23 cellular contexts compared by ENCODE assay signal in genomic region chr14:52025952-52026510, GRCh38. TPM values are rescaled to one million over a fixed set of nuclear protein-coding genes. Genes with fewer than 3 reads are reported as not detected.
DNase-seq lines count a peak whose midpoint lies in the region; ATAC-seq, FAIRE-seq and TF ChIP-seq lines count a peak whose summit lies in the region.
"Had no signal": no experiment of that assay in that cellular context is flagged by ENCODE, and none has a peak within 500 bp of the region (broad histone marks: within the 10 kb centered on the region; RNA-seq: fewer than 3 reads in every experiment).

No MANE protein-coding gene starts in this region.

- TF ChIP-seq EP300 in HepG2 (IDR thresholded peaks at IDR 0.05; ENCODE audit: low read depth in 2 of 2, low read length in 2 of 2) (no peak), HepG2 (CRISPR knock-in tag; IDR thresholded peaks at IDR 0.05; ENCODE audit: borderline replicate concordance) (no peak), stomach (IDR thresholded peaks at IDR 0.05) (no peak)

- TF ChIP-seq RAD21 in HepG2 (CRISPR knock-in tag; IDR thresholded peaks at IDR 0.05), result no peak

- H3K9me3 ChIP-seq in HepG2 (ENCODE audit: low read length), result no peaks in the 10 kb centered on the region
- H3K9me3 ChIP-seq in stomach, result no peaks in the 10 kb centered on the region

- H3K36me3 ChIP-seq in HepG2 (replicated peaks in 1 of 2; ENCODE audit: control insufficient read depth in 1 of 2, insufficient read depth in 2 of 2, low read length in 2 of 2) (no peaks in the 10 kb centered on the region), stomach (peaks cover 0 to 14% (median 7%) of the 10 kb centered on the region in 4 donors)
- H3K36me3 ChIP-seq: breast epithelium, neural progenitor cell had no signal

- in situ Hi-C loops in HepG2 (cut with HindIII; ENCODE audit: extremely low pct_ligation_motif_present, low pct_unique_long_range_greater_than_20kb), result no loop called here

- BruUV-seq in HepG2 (replicated peaks; lab: Mats Ljungman, UMichigan), result no TSS peak

- intact Hi-C loops in dorsolateral prefrontal cortex (cut with DNase I), result loop anchor here in 1 of 2 donors (1.0 kb wide), 1 partner anchor 11 kb away; no protein-coding TSS in a partner anchor
- intact Hi-C loops in HepG2 (cut with micrococcal nuclease; ENCODE audit: unreplicated experiment), result no loop called here
- intact Hi-C loops in stomach (cut with DNase I; ENCODE audit: low total_unique reads), result no loop called here

- TF ChIP-seq CTCF in HFF-Myc (IDR thresholded peaks at IDR 0.05; ENCODE audit: low read depth, low read length, missing control alignments) (no peak), dorsolateral prefrontal cortex (IDR thresholded peaks at IDR 0.05 in 54 of 56, conservative IDR thresholded peaks at IDR 0.05 in 2 of 56; ENCODE audit: low read depth in 1 of 56, partially characterized antibody in 56 of 56) (no peak), HepG2 (CRISPR knock-in tag; IDR thresholded peaks at IDR 0.05) (no peak), stomach (IDR thresholded peaks at IDR 0.05) (no peak)

- H3K4me1 ChIP-seq in HepG2 (ENCODE audit: insufficient read depth, low read length) (no peaks in the 10 kb centered on the region), stomach (peaks cover 0 to 42% (median 17%) of the 10 kb centered on the region in 4 donors)
- H3K4me1 ChIP-seq: breast epithelium had no signal

- POLR2A ChIA-PET in HepG2 (lab: Yijun Ruan, JAX), result no interaction called here

- H4K20me1 ChIP-seq in HepG2 (ENCODE audit: insufficient read depth, low read length), result no peaks in the 10 kb centered on the region

- DNase-seq in HFF-Myc (ENCODE audit: extremely low read depth, low read depth) (peak; percentile 36), dorsolateral prefrontal cortex (peak in 1 of 10 donors; percentile 16), HepG2 (ENCODE audit: low spot score) (no peak), stomach (no peak), GM19240 (ENCODE audit: insufficient read length, low spot score) (no peak), DMS 273 (lab: John Stamatoyannopoulos, UW; ENCODE audit: unreplicated experiment) (no peak)
- no peak for DNase-seq in stimulated activated CD4-positive, alpha-beta T cell treated with anti-CD3 and anti-CD28 coated beads, Interleukin-15, amount 100 ng/mL, for 24 hours
- DNase-seq: activated CD4-positive, alpha-beta T cell treated with anti-CD3 and anti-CD28 coated beads, Interleukin-2, amount 50 U/mL, for 4 hours; effector memory CD8-positive, alpha-beta T cell; GDM1; Karpas-422; left cardiac atrium; NCI-H1092 treated with DMSO at 0.1 percent for 48 hours; NCI-H2081; SHP77 treated with DMSO at 0.1 percent for 48 hours; stimulated activated CD4-positive, alpha-beta T cell treated with anti-CD3 and anti-CD28 coated beads, Interleukin-2, amount 100 ng/mL, for 24 hours; stimulated activated naive CD8-positive, alpha-beta T cell treated with anti-CD3 and anti-CD28 coated beads, Interleukin-15, amount 100 ng/mL, for 72 hours had no signal

- ATAC-seq in HepG2, result peak; percentile 75
- ATAC-seq in GM18873 (IDR thresholded peaks at IDR 0.05; ENCODE audit: low FRiP score, unreplicated experiment), result no peak
- ATAC-seq: activated naive CD4-positive, alpha-beta T cell treated with anti-CD3 and anti-CD28 coated beads, Interleukin-2, amount 50 U/mL, for 72 hours; effector memory CD8-positive, alpha-beta T cell; GM12878; stimulated activated naive CD8-positive, alpha-beta T cell treated with anti-CD3 and anti-CD28 coated beads, Interleukin-15, amount 100 ng/mL, for 72 hours had no signal

- H3K27me3 ChIP-seq in dorsolateral prefrontal cortex (no peaks in the 10 kb centered on the region), HepG2 (ENCODE audit: control insufficient read depth in 1 of 2, insufficient read depth in 2 of 2, low read length in 2 of 2) (0 out of 5 replicates have a peak, but pooled peaks cover 0 to 3% of the 10 kb centered on the region in 2 experiments), stomach (no peaks in the 10 kb centered on the region)
- H3K27me3 ChIP-seq: breast epithelium, neural progenitor cell had no signal

- 42% methylated on average over 9 of the region's 9 CpGs for WGBS in HepG2 (ENCODE audit: low lambda C conversion rate)
- WGBS in stomach, 5 donors, result 82 to 91% (median 88%) methylated on average over 9 of the region's 9 CpGs

- TF ChIP-seq POLR2A in HepG2 (IDR thresholded peaks at IDR 0.05; ENCODE audit: insufficient read depth in 1 of 2, low read depth in 2 of 2, low read length in 2 of 2), result no peak
- no peak for TF ChIP-seq POLR2A in stomach (IDR thresholded peaks at IDR 0.05)

- no peak for FAIRE-seq in HepG2 (lab: Jason Lieb, UNC)
- FAIRE-seq: D721Med, GM12878 had no signal

- no peak overlapping the region for H3K9ac ChIP-seq in HepG2 (ENCODE audit: insufficient read depth, low read depth, low read length)
- H3K9ac ChIP-seq: neural progenitor cell had no signal

- H3K4me2 ChIP-seq in HepG2 (ENCODE audit: low read depth, low read length), result no peak overlapping the region
- H3K4me2 ChIP-seq: neural progenitor cell had no signal

- CTCF ChIA-PET in HepG2 (lab: Yijun Ruan, JAX; ENCODE audit: low intra/inter-chr PET ratio, low total read pairs), result no interaction called here

- H3K27ac ChIP-seq in dorsolateral prefrontal cortex (peak overlapping the region in 55 of 59 donors; percentile 10 to 91 (median 67)), HepG2 (ENCODE audit: extremely low read length, insufficient read depth, low read length) (no peak overlapping the region), stomach (peak overlapping the region in 3 of 5 donors; percentile 6 to 55 (median 35))
- H3K27ac ChIP-seq: neural progenitor cell had no signal

- H2AFZ ChIP-seq in HepG2 (ENCODE audit: low read length), result no peak overlapping the region
- H2AFZ ChIP-seq: neural progenitor cell had no signal

- H3K79me2 ChIP-seq in HepG2 (ENCODE audit: insufficient read depth, low read length), result no peaks in the 10 kb centered on the region

- H3K4me3 ChIP-seq in HFF-Myc (replicated peaks; ENCODE audit: low read depth, low read length), result no peak overlapping the region
- H3K4me3 ChIP-seq in dorsolateral prefrontal cortex, result no peak overlapping the region
- no peak overlapping the region for H3K4me3 ChIP-seq in HepG2 (replicated peaks in 1 of 3; ENCODE audit: insufficient read depth in 1 of 3, low read depth in 2 of 3, low read length in 3 of 3)
- no peak overlapping the region for H3K4me3 ChIP-seq in stomach
- H3K4me3 ChIP-seq: breast epithelium, GM12878, neural progenitor cell had no signal

RNA-seq across cellular contexts. Expression of gene RTRAF, which starts 36.7 kb away (rescaled TPM):
- total RNA-seq in dorsolateral prefrontal cortex, result 10 to 100 TPM; 37.8 to 99.0 (median 69.0) TPM
- 258 and 374 TPM in 2 replicates for total RNA-seq in HepG2 (2016; rRNA removed; fragmentation: Illumina TruSeq; extraction: Trizol)
- total RNA-seq in HepG2 (2016; cell fraction: cytosol; rRNA removed; fragmentation: Illumina TruSeq; extraction: Trizol; ENCODE audit: low read depth), result 42.9 and 47.7 TPM in 2 replicates
- total RNA-seq in HepG2 (2016; cell fraction: insoluble cytoplasmic fraction; rRNA removed; fragmentation: Illumina TruSeq; extraction: Trizol), result 255 and 390 TPM in 2 replicates
- 101 TPM in 2 replicates for total RNA-seq in HepG2 (2016; cell fraction: membrane; rRNA removed; fragmentation: Illumina TruSeq; extraction: Trizol)
- total RNA-seq in HepG2 (2016; cell fraction: nucleus; rRNA removed; fragmentation: Illumina TruSeq; extraction: Trizol), result 105 and 106 TPM in 2 replicates
- 118 and 137 TPM in 2 replicates for polyA plus RNA-seq in HepG2 (2011; rRNA removed)
- polyA plus RNA-seq in HepG2 (2011; cell fraction: cytosol; rRNA removed), result 25.5 and 41.9 TPM in 2 replicates
- 11.4 and 17.2 TPM in 2 replicates for polyA plus RNA-seq in HepG2 (2011; cell fraction: nucleus; rRNA removed)
- polyA plus RNA-seq in HepG2 (2012), result 154 and 171 TPM in 2 replicates
- polyA plus RNA-seq in HepG2 (2016; cell fraction: cytosol; fragmentation: Illumina TruSeq; extraction: Trizol; ENCODE audit: low read depth), result 42.7 and 48.8 TPM in 2 replicates
- 390 and 432 TPM in 2 replicates for polyA plus RNA-seq in HepG2 (2016; cell fraction: insoluble cytoplasmic fraction; fragmentation: Illumina TruSeq; extraction: Trizol; ENCODE audit: low read depth)
- polyA plus RNA-seq in HepG2 (2016; cell fraction: membrane; fragmentation: Illumina TruSeq; extraction: Trizol; ENCODE audit: low read depth), result 75.4 and 87.3 TPM in 2 replicates
- 144 and 145 TPM in 2 replicates for polyA plus RNA-seq in HepG2 (2016; cell fraction: nucleus; fragmentation: Illumina TruSeq; extraction: Trizol; ENCODE audit: insufficient read depth, low read depth)
- 32.5 and 95.8 TPM in 2 replicates for polyA minus RNA-seq in HepG2 (2011; rRNA and poly(A)+ RNA removed; ENCODE audit: low replicate concordance)
- 80.3 and 89.3 TPM in 2 replicates for polyA minus RNA-seq in HepG2 (2011; cell fraction: cytosol; rRNA and poly(A)+ RNA removed)
- 53.6 and 57.8 TPM in 2 replicates for polyA minus RNA-seq in HepG2 (2011; cell fraction: nucleus; rRNA and poly(A)+ RNA removed)
- 100 to 1,000 TPM in 2 of 5 donors, 10 to 100 TPM in 2, 1 to 10 TPM in 1; 4.9 to 196 (median 72.0) TPM for total RNA-seq in stomach
- polyA plus RNA-seq in stomach, result 100 to 1,000 TPM; 142 to 202 (median 171) TPM

RNA-seq across cellular contexts. Expression of gene NID2, which starts 42.8 kb away (rescaled TPM):
- total RNA-seq in dorsolateral prefrontal cortex (10 to 100 TPM in 1 of 120 experiments, 1 to 10 TPM in 119; 1.7 to 12.5 (median 4.5) TPM), HepG2 (2016; rRNA removed; fragmentation: Illumina TruSeq; extraction: Trizol) (not detected in 2 replicates), stomach (10 to 100 TPM in 4 of 5 donors, 1 to 10 TPM in 1; 8.0 to 67.0 (median 31.9) TPM)
- not detected in 2 replicates for total RNA-seq in HepG2 (2016; cell fraction: cytosol; rRNA removed; fragmentation: Illumina TruSeq; extraction: Trizol; ENCODE audit: low read depth)
- 0.02 TPM in 1 of 2 replicates, not detected in the other for total RNA-seq in HepG2 (2016; cell fraction: insoluble cytoplasmic fraction; rRNA removed; fragmentation: Illumina TruSeq; extraction: Trizol)
- not detected in 2 replicates for total RNA-seq in HepG2 (2016; cell fraction: membrane; rRNA removed; fragmentation: Illumina TruSeq; extraction: Trizol)
- total RNA-seq in HepG2 (2016; cell fraction: nucleus; rRNA removed; fragmentation: Illumina TruSeq; extraction: Trizol), result not detected in 2 replicates
- polyA plus RNA-seq in HepG2 (2011; rRNA removed) (0.11 TPM in 1 of 2 replicates, not detected in the other), stomach (1 to 10 TPM; 1.7 to 4.7 (median 2.3) TPM)
- polyA plus RNA-seq in HepG2 (2011; cell fraction: cytosol; rRNA removed), result not detected in 2 replicates
- 0.05 TPM in 1 of 2 replicates, not detected in the other for polyA plus RNA-seq in HepG2 (2011; cell fraction: nucleus; rRNA removed)
- polyA plus RNA-seq in HepG2 (2012), result 0.20 TPM in 1 of 2 replicates, not detected in the other
- not detected in 2 replicates for polyA plus RNA-seq in HepG2 (2016; cell fraction: cytosol; fragmentation: Illumina TruSeq; extraction: Trizol; ENCODE audit: low read depth)
- polyA plus RNA-seq in HepG2 (2016; cell fraction: insoluble cytoplasmic fraction; fragmentation: Illumina TruSeq; extraction: Trizol; ENCODE audit: low read depth), result not detected in 2 replicates
- not detected in 2 replicates for polyA plus RNA-seq in HepG2 (2016; cell fraction: membrane; fragmentation: Illumina TruSeq; extraction: Trizol; ENCODE audit: low read depth)
- not detected in 2 replicates for polyA plus RNA-seq in HepG2 (2016; cell fraction: nucleus; fragmentation: Illumina TruSeq; extraction: Trizol; ENCODE audit: insufficient read depth, low read depth)
- 0.10 and 7.0 TPM in 2 replicates for polyA minus RNA-seq in HepG2 (2011; rRNA and poly(A)+ RNA removed; ENCODE audit: low replicate concordance)
- polyA minus RNA-seq in HepG2 (2011; cell fraction: cytosol; rRNA and poly(A)+ RNA removed), result not detected in 2 replicates
- polyA minus RNA-seq in HepG2 (2011; cell fraction: nucleus; rRNA and poly(A)+ RNA removed), result not detected in 2 replicates
- total RNA-seq: activated naive CD4-positive, alpha-beta T cell treated with anti-CD3 and anti-CD28 coated beads, Interleukin-2, amount 50 U/mL, for 72 hours had no signal
